In the genomic region with DNA sequence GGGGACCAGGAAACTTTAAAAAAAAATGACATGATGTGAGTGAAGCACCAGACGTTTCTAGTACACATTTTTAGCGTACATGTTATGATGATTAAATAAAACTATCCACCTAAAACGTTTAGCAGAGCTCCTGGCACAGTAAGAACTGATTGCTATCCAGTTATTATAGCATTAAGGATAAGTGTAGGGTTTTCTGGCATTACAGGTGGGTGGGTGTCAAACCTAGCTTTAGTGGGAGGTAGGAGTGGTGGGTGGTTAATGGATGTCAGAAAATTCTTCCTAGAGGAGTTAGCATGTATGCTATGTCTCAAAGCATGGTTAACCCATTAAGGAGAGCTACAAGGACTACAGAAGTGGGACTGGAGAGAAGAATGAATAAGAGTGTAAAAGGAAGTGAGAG, we compare ENCODE assay signal across 10 cellular contexts.
"Had no signal": no experiment of that assay in that cellular context is flagged by ENCODE, and none has a peak within 500 bp of the region (broad histone marks: within the 10 kb centered on the region; RNA-seq: fewer than 3 reads in every experiment).

No MANE protein-coding gene starts in this region.

- DNase-seq: GM23248, GOT3, H7, H9, HCEC 1CT, HFFc6 had no signal

- H3K27ac ChIP-seq: GM23248 had no signal

- H3K4me3 ChIP-seq: GM23248, GM23338, HAP-1 had no signal

- FAIRE-seq: H54 had no signal

- H2AFZ ChIP-seq: GM23248, GM23338 had no signal

- H3K4me2 ChIP-seq: GM23338 had no signal

- ATAC-seq: GM23338, HCT116 had no signal

- H3K9ac ChIP-seq: GM23248 had no signal

- H3K36me3 ChIP-seq: HAP-1 had no signal

- H3K9me3 ChIP-seq: HAP-1 had no signal
